Comparison of ENCODE assay signal across 8 cellular contexts in the genomic region with DNA sequence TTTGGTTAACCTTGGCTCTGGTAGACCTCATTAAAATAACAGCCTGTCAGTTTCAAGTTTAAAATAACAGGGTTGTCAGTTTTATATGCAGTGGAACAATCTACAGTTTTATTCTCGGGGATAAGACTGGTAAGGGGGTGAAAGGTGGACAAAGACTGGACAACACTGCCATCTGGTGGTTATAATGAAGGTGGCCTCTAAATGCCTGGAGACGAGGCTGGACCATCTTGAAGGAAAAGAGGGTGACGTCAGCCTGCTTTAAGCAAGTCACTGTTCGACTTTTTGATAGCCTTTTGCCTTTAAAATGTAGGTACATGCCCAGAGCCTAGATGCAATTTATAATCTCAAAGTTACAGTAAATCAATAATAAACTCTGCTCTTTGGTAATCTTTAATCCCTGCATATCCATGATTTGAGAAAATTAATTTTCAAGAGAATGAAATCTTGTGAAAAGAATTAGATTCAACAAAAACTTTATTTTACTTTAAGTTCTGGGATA.
DNase-seq lines count a peak whose midpoint lies in the region; ATAC-seq lines count a peak whose summit lies in the region.

No MANE protein-coding gene starts in this region.

- H3K9me3 Mint-ChIP-seq in memory B cell: no peaks in the 10 kb centered on the region

- H3K27me3 Mint-ChIP-seq in memory B cell: peaks cover 7% of the 10 kb centered on the region

- ATAC-seq in GM19463 (IDR thresholded peaks at IDR 0.05; ENCODE audit: unreplicated experiment) (peak; percentile 100), HG03521 (IDR thresholded peaks at IDR 0.05; ENCODE audit: unreplicated experiment) (peak; percentile 99), memory B cell (ENCODE audit: low read depth) (peak; percentile 74)

- H3K4me3 Mint-ChIP-seq in memory B cell: no peak overlapping the region

- H3K36me3 Mint-ChIP-seq in memory B cell: no peaks in the 10 kb centered on the region

- DNase-seq in Caki2 (ENCODE audit: low read depth) (peak; percentile 76), NCI-H69 (lab: John Stamatoyannopoulos, UW) (peak; percentile 96), memory B cell (ENCODE audit: low spot score in 2 of 2) (peak; percentile 40 to 45)
- DNase-seq in activated CD4-positive, alpha-beta T cell treated with anti-CD3 and anti-CD28 coated beads, Interleukin-2, amount 50 U/mL, for 1 hour: peak; percentile 46
- DNase-seq in effector CD4-positive, alpha-beta T cell: peak; percentile 46
- peak; percentile 7 to 9 for DNase-seq in stimulated activated CD8-positive, alpha-beta memory T cell treated with anti-CD3 and anti-CD28 coated beads, Interleukin-4, amount 100 ng/mL, for 1 hour (ENCODE audit: low read depth in 2 of 2, low spot score in 1 of 2)

- H3K4me1 Mint-ChIP-seq in memory B cell: no peaks in the 10 kb centered on the region

- H3K27ac Mint-ChIP-seq in memory B cell: no peak overlapping the region

- in situ Hi-C loops in Caki2 (cut with HindIII; ENCODE audit: low pct_unique_long_range_greater_than_20kb, low sequenced_read_pairs): no loop called here

Comparison
In these comparisons a context has a peak if more than half of its experiments do, and no peak if none do; other contexts are left out.
1. Peak in every context shown above with its lines: DNase-seq and ATAC-seq.
2. DNase-seq: peak in every context shown above with its lines; median percentile 96 in NCI-H69; 76 in Caki2; 46 in activated CD4-positive, alpha-beta T cell treated with anti-CD3 and anti-CD28 coated beads, Interleukin-2, amount 50 U/mL, for 1 hour; 46 in effector CD4-positive, alpha-beta T cell; 42 in memory B cell; 8 in stimulated activated CD8-positive, alpha-beta memory T cell treated with anti-CD3 and anti-CD28 coated beads, Interleukin-4, amount 100 ng/mL, for 1 hour.